13 cellular contexts compared by ENCODE assay signal in genomic region chr15:33311312-33311971, GRCh38. TPM values are rescaled to one million over a fixed set of nuclear protein-coding genes. Genes with fewer than 3 reads are reported as not detected.
DNase-seq lines count a peak whose midpoint lies in the region; ATAC-seq, FAIRE-seq and TF ChIP-seq lines count a peak whose summit lies in the region.
"Had no signal": no experiment of that assay in that cellular context is flagged by ENCODE, and none has a peak within 500 bp of the region (broad histone marks: within the 10 kb centered on the region; RNA-seq: fewer than 3 reads in every experiment).

No MANE protein-coding gene starts in this region.

- H2AFZ ChIP-seq in GM23248 = no peak overlapping the region
- H2AFZ ChIP-seq in HepG2 (ENCODE audit: low read length) = no peak overlapping the region

- in situ Hi-C loops in GM23248 (cut with MboI) (no loop called here), HepG2 (cut with HindIII; ENCODE audit: extremely low pct_ligation_motif_present, low pct_unique_long_range_greater_than_20kb) (no loop called here)

- no peaks in the 10 kb centered on the region for H3K9me2 ChIP-seq in GM23248 (ENCODE audit: insufficient read depth)

- 5 to 6% methylated on average over 36 to 38 of the region's 38 CpGs for WGBS in GM23248 (ENCODE audit: low coverage in 1 of 2, low lambda C conversion rate in 2 of 2, missing lambda C conversion rate in 2 of 2), 2 experiments
- WGBS in psoas muscle, 3 donors = 2 to 3% (median 2%) methylated on average over 35 to 38 of the region's 38 CpGs
- 13% methylated on average over 6 of the region's 38 CpGs for WGBS in HepG2 (ENCODE audit: low lambda C conversion rate)

- H3K9me3 ChIP-seq in GM23248 (ENCODE audit: low read depth) = no peaks in the 10 kb centered on the region
- no peaks in the 10 kb centered on the region for H3K9me3 ChIP-seq in ascending aorta
- H3K9me3 ChIP-seq in iPS-18a (ENCODE audit: control insufficient read depth, low read depth, low read length) = no peaks in the 10 kb centered on the region
- H3K9me3 ChIP-seq in psoas muscle = no peaks in the 10 kb centered on the region
- H3K9me3 ChIP-seq in HepG2 (ENCODE audit: low read length) = no peaks in the 10 kb centered on the region
- H3K9me3 ChIP-seq: HAP-1 had no signal

- no peak overlapping the region for H3K9ac ChIP-seq in GM23248
- peak overlapping the region; percentile 8 for H3K9ac ChIP-seq in iPS-18a (ENCODE audit: low read length)
- H3K9ac ChIP-seq in HepG2 (ENCODE audit: insufficient read depth, low read depth, low read length) = no peak overlapping the region

- H3K4me3 ChIP-seq in GM23248 (no peak overlapping the region), ascending aorta (peak overlapping the region; percentile 61 to 78), iPS-18a (ENCODE audit: low read length) (peak overlapping the region; percentile 60), psoas muscle (peak overlapping the region; percentile 72), HepG2 (replicated peaks in 1 of 3; ENCODE audit: insufficient read depth in 1 of 3, low read depth in 2 of 3, low read length in 3 of 3) (no peak overlapping the region)
- H3K4me3 ChIP-seq: HAP-1 had no signal

- H3K27ac ChIP-seq in GM23248 = no peak overlapping the region
- peak overlapping the region; percentile 53 to 71 for H3K27ac ChIP-seq in ascending aorta
- no peak overlapping the region for H3K27ac ChIP-seq in iPS-18a (ENCODE audit: low read length)
- H3K27ac ChIP-seq in psoas muscle = peak overlapping the region; percentile 74
- H3K27ac ChIP-seq in HepG2 (ENCODE audit: extremely low read length, insufficient read depth, low read length) = no peak overlapping the region

- peak in 1 of 3 experiments; percentile 33 for TF ChIP-seq CTCF in ascending aorta (IDR thresholded peaks at IDR 0.05)
- peak; percentile 19 for TF ChIP-seq CTCF in psoas muscle (IDR thresholded peaks at IDR 0.05)
- TF ChIP-seq CTCF in HepG2 (CRISPR knock-in tag; IDR thresholded peaks at IDR 0.05) = no peak

- H4K20me1 ChIP-seq in GM23248 (ENCODE audit: insufficient read depth) = no peaks in the 10 kb centered on the region
- H4K20me1 ChIP-seq in HepG2 (ENCODE audit: insufficient read depth, low read length) = no peaks in the 10 kb centered on the region

- CTCF ChIA-PET in HepG2 (lab: Yijun Ruan, JAX; ENCODE audit: low intra/inter-chr PET ratio, low total read pairs) = no interaction called here

- no peak for TF ChIP-seq RAD21 in HepG2 (CRISPR knock-in tag; IDR thresholded peaks at IDR 0.05)

- no TSS peak for BruUV-seq in HepG2 (replicated peaks; lab: Mats Ljungman, UMichigan)

- FAIRE-seq in HepG2 (lab: Jason Lieb, UNC) = no peak

- intact Hi-C loops in ascending aorta (cut with DNase I) (no loop called here), psoas muscle (cut with DNase I) (loop anchor here in 1 of 2 donors (5.0 kb wide), 1 partner anchor 81 kb away; no protein-coding TSS in a partner anchor), HepG2 (cut with micrococcal nuclease; ENCODE audit: unreplicated experiment) (no loop called here)

- H3K79me2 ChIP-seq in GM23248 (ENCODE audit: insufficient read depth) = no peaks in the 10 kb centered on the region
- H3K79me2 ChIP-seq in HepG2 (ENCODE audit: insufficient read depth, low read length) = no peaks in the 10 kb centered on the region

- TF ChIP-seq EP300 in HepG2 (IDR thresholded peaks at IDR 0.05; ENCODE audit: low read depth in 2 of 2, low read length in 2 of 2) (no peak), HepG2 (CRISPR knock-in tag; IDR thresholded peaks at IDR 0.05; ENCODE audit: borderline replicate concordance) (no peak)

- no peak overlapping the region for H3K4me2 ChIP-seq in GM23248 (ENCODE audit: unreplicated experiment)
- no peak overlapping the region for H3K4me2 ChIP-seq in HepG2 (ENCODE audit: low read depth, low read length)

- peaks cover 54% of the 10 kb centered on the region for H3K27me3 ChIP-seq in GM23248 (replicated peaks; ENCODE audit: insufficient read depth)
- H3K27me3 ChIP-seq in ascending aorta = no peaks in the 10 kb centered on the region
- H3K27me3 ChIP-seq in iPS-18a (ENCODE audit: control insufficient read depth, insufficient read depth, low read length) = peaks cover 52% of the 10 kb centered on the region
- peaks cover 0 to 19% (median 11%) of the 10 kb centered on the region in 3 donors for H3K27me3 ChIP-seq in psoas muscle (ENCODE audit: insufficient read depth in 3 of 3, low read length in 2 of 3)
- peaks cover 0 to 18% of the 10 kb centered on the region in 2 experiments; a peak in 1 of 5 replicates for H3K27me3 ChIP-seq in HepG2 (ENCODE audit: control insufficient read depth in 1 of 2, insufficient read depth in 2 of 2, low read length in 2 of 2)

- H3K36me3 ChIP-seq in GM23248 (ENCODE audit: low read depth) = no peaks in the 10 kb centered on the region
- no peaks in the 10 kb centered on the region for H3K36me3 ChIP-seq in ascending aorta
- H3K36me3 ChIP-seq in iPS-18a (ENCODE audit: control insufficient read depth, low read depth, low read length) = no peaks in the 10 kb centered on the region
- H3K36me3 ChIP-seq in psoas muscle (ENCODE audit: insufficient read depth in 1 of 2, low read depth in 1 of 2) = no peaks in the 10 kb centered on the region
- H3K36me3 ChIP-seq in HepG2 (replicated peaks in 1 of 2; ENCODE audit: control insufficient read depth in 1 of 2, insufficient read depth in 2 of 2, low read length in 2 of 2) = no peaks in the 10 kb centered on the region
- H3K36me3 ChIP-seq: HAP-1 had no signal

- DNase-seq in GM23248 = peak; percentile 2
- DNase-seq in ascending aorta (ENCODE audit: low spot score in 2 of 2) = peak in 1 of 2 donors; percentile 62
- DNase-seq in psoas muscle = peak in 1 of 2 donors; percentile 18
- no peak for DNase-seq in DMS153 (lab: John Stamatoyannopoulos, UW)
- no peak for DNase-seq in HepG2 (ENCODE audit: low spot score)
- DNase-seq: foreskin melanocyte, NCI-H1694 had no signal

- peak; percentile 18 to 43 (median 40) for ATAC-seq in psoas muscle
- no peak for ATAC-seq in GM21360 (IDR thresholded peaks at IDR 0.05; ENCODE audit: unreplicated experiment)
- ATAC-seq in HG03095 (IDR thresholded peaks at IDR 0.05; ENCODE audit: unreplicated experiment) = no peak
- no peak for ATAC-seq in HepG2

- no peak for TF ChIP-seq POLR2A in HepG2 (IDR thresholded peaks at IDR 0.05; ENCODE audit: insufficient read depth in 1 of 2, low read depth in 2 of 2, low read length in 2 of 2)

- H3K4me1 ChIP-seq in GM23248 (ENCODE audit: insufficient read depth) (no peaks in the 10 kb centered on the region), ascending aorta (no peaks in the 10 kb centered on the region), iPS-18a (ENCODE audit: control insufficient read depth, low read depth, low read length) (peaks cover 6% of the 10 kb centered on the region), psoas muscle (peaks cover 6% of the 10 kb centered on the region), HepG2 (ENCODE audit: insufficient read depth, low read length) (no peaks in the 10 kb centered on the region)
- H3K4me1 ChIP-seq: HAP-1 had no signal

- POLR2A ChIA-PET in HepG2 (lab: Yijun Ruan, JAX) = no interaction called here

- no peaks in the 10 kb centered on the region for H3F3A ChIP-seq in GM23248 (ENCODE audit: insufficient read depth)

TF ChIP-seq in HepG2, 621 proteins besides CTCF, POLR2A, EP300 and RAD21 (continues in another document):
- TF ChIP-seq ZNF234 (CRISPR knock-in tag; conservative IDR thresholded peaks at IDR 0.05) (no peak), PHF8 (CRISPR knock-in tag; IDR thresholded peaks at IDR 0.05) (no peak), HBP1 (CRISPR knock-in tag; IDR thresholded peaks at IDR 0.05; ENCODE audit: low read depth) (no peak), ZBTB42 (CRISPR knock-in tag; IDR thresholded peaks at IDR 0.05) (no peak), ZNF326 (CRISPR knock-in tag; IDR thresholded peaks at IDR 0.05; ENCODE audit: borderline replicate concordance) (no peak), ZMYM2 (CRISPR knock-in tag; IDR thresholded peaks at IDR 0.05) (no peak)

RNA-seq across cellular contexts. Expression of gene RYR3, which starts 0.7 kb away (rescaled TPM):
- total RNA-seq in GM23248 (2014; rRNA removed; shearing (Covaris generic)) = not detected in 2 replicates
- polyA plus RNA-seq in GM23248 (2016; fragmentation: Nextera tagmentation; extraction: Ambion mirVana) = 0.26 and 0.28 TPM in 2 replicates
- 3.1 TPM for total RNA-seq in ascending aorta
- total RNA-seq in psoas muscle = 100 to 1,000 TPM in 2 of 4 donors, 10 to 100 TPM in 2; 24.0 to 159 (median 114) TPM
- polyA plus RNA-seq in psoas muscle = 1 to 10 TPM; 2.5 to 8.3 (median 3.2) TPM
- total RNA-seq in HepG2 (2016; rRNA removed; fragmentation: Illumina TruSeq; extraction: Trizol) = not detected in 2 replicates
- not detected in 2 replicates for total RNA-seq in HepG2 (2016; cell fraction: cytosol; rRNA removed; fragmentation: Illumina TruSeq; extraction: Trizol; ENCODE audit: low read depth)
- total RNA-seq in HepG2 (2016; cell fraction: insoluble cytoplasmic fraction; rRNA removed; fragmentation: Illumina TruSeq; extraction: Trizol) = not detected in 2 replicates
- not detected in 2 replicates for total RNA-seq in HepG2 (2016; cell fraction: membrane; rRNA removed; fragmentation: Illumina TruSeq; extraction: Trizol)
- not detected in 2 replicates for total RNA-seq in HepG2 (2016; cell fraction: nucleus; rRNA removed; fragmentation: Illumina TruSeq; extraction: Trizol)
- polyA plus RNA-seq in HepG2 (2011; rRNA removed) = not detected in 2 replicates
- not detected in 2 replicates for polyA plus RNA-seq in HepG2 (2011; cell fraction: cytosol; rRNA removed)
- polyA plus RNA-seq in HepG2 (2011; cell fraction: nucleus; rRNA removed) = not detected in 2 replicates
- 0.09 TPM in 2 replicates for polyA plus RNA-seq in HepG2 (2012)
- polyA plus RNA-seq in HepG2 (2016; cell fraction: cytosol; fragmentation: Illumina TruSeq; extraction: Trizol; ENCODE audit: low read depth) = not detected in 2 replicates
- polyA plus RNA-seq in HepG2 (2016; cell fraction: insoluble cytoplasmic fraction; fragmentation: Illumina TruSeq; extraction: Trizol; ENCODE audit: low read depth) = not detected in 2 replicates
- not detected in 2 replicates for polyA plus RNA-seq in HepG2 (2016; cell fraction: membrane; fragmentation: Illumina TruSeq; extraction: Trizol; ENCODE audit: low read depth)
- polyA plus RNA-seq in HepG2 (2016; cell fraction: nucleus; fragmentation: Illumina TruSeq; extraction: Trizol; ENCODE audit: insufficient read depth, low read depth) = not detected in 2 replicates
- not detected in 2 replicates for polyA minus RNA-seq in HepG2 (2011; rRNA and poly(A)+ RNA removed; ENCODE audit: low replicate concordance)
- polyA minus RNA-seq in HepG2 (2011; cell fraction: cytosol; rRNA and poly(A)+ RNA removed) = not detected in 2 replicates
- polyA minus RNA-seq in HepG2 (2011; cell fraction: nucleus; rRNA and poly(A)+ RNA removed) = 0.12 TPM in 1 of 2 replicates, not detected in the other
- total RNA-seq: activated CD8-positive, alpha-beta memory T cell treated with anti-CD3 and anti-CD28 coated beads for 36 hours; osteoblast had no signal

Comparison
In these comparisons a context has a peak if more than half of its experiments do, and no peak if none do; other contexts are left out.
1. H3K27ac ChIP-seq: peak in ascending aorta (2 of 2) and psoas muscle (single experiment); none in GM23248 (single experiment), iPS-18a (single experiment) and HepG2 (single experiment).
2. H3K4me3 ChIP-seq: peak in ascending aorta (2 of 2), iPS-18a (single experiment) and psoas muscle (single experiment); none in GM23248 (single experiment) and HepG2 (0 of 3).
3. ATAC-seq: peak in psoas muscle (4 of 4); none in GM21360 (single experiment), HG03095 (single experiment) and HepG2 (single experiment).